Comparison of ENCODE assay signal across 9 cellular contexts in the genomic region with DNA sequence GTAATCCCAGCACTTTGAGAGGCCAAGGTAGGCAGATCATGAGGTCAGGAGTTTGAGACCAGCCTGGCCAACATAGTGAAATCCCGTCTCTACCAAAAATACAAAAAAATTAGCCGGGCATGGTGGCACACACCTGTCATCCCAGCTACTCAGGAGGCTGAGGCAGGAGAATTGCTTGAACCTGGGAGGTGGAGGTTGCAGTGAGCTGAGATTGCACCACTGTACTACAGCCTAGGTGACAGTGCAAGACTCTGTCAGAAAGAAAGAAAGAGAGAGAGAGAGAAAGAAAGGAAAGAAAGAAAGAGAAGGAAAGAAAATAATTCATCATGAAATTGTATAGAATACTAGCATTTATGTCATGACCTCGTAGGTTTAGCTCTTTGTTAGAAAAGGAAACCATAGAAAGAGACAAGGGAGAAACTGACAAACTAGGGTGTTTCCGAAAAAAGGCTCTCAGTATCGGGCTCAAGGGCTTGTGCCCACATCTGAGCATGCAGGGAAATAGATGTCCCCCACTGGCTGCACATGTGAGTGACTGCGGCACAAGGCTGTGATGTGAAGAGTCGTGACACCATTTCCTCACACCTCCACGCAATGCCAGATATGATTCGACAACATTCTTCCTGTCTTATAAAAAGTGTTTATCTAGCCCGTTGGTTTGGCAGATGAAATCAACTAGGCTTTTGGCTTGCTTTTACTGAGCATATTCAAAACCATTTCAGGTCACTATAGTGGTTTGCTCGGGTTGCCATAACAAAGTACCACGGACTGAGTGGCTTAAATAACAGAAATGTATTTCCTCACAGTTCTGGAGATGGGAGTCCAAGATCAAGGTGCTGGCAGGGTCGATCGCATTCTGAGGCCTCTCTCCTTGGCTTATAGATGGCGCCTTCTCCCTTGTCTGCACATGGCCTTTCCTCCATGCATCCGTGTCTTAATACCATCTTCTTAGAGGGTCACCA. TPM values are rescaled to one million over a fixed set of nuclear protein-coding genes. Genes with fewer than 3 reads are reported as not detected.
DNase-seq lines count a peak whose midpoint lies in the region; ATAC-seq lines count a peak whose summit lies in the region.
"Had no signal": no experiment of that assay in that cellular context is flagged by ENCODE, and none has a peak within 500 bp of the region (broad histone marks: within the 10 kb centered on the region; RNA-seq: fewer than 3 reads in every experiment).

No MANE protein-coding gene starts in this region.

- H3K4me3 ChIP-seq in mucosa of rectum (ENCODE audit: low read length in 2 of 2) = peak overlapping the region; percentile 10 to 83

- peak overlapping the region; percentile 36 to 44 for H3K9ac ChIP-seq in mucosa of rectum (ENCODE audit: low read depth in 1 of 2, low read length in 2 of 2)

- no peaks in the 10 kb centered on the region for H3K36me3 ChIP-seq in mucosa of rectum (ENCODE audit: control insufficient read depth in 2 of 2, insufficient read depth in 2 of 2, low read length in 2 of 2)

- H3K27ac ChIP-seq in mucosa of rectum (ENCODE audit: low read depth in 2 of 2, low read length in 2 of 2) (peak overlapping the region; percentile 87 to 88), substantia nigra (ENCODE audit: low read depth, low read length, poor library complexity, severe bottlenecking) (peak overlapping the region; percentile 23)
- H3K27ac ChIP-seq: C4-2B had no signal

- peak overlapping the region; percentile 98 to 100 for H3K27ac Mint-ChIP-seq in activated naive CD4-positive, alpha-beta T cell treated with anti-CD3 and anti-CD28 coated beads, Interleukin-2, amount 50 U/mL, for 72 hours

- H3K9me3 ChIP-seq in mucosa of rectum (ENCODE audit: control insufficient read depth in 2 of 2, low read length in 2 of 2) = no peaks in the 10 kb centered on the region

- ATAC-seq in GM21381 (IDR thresholded peaks at IDR 0.05; ENCODE audit: unreplicated experiment) (peak; percentile 37), GM18873 (IDR thresholded peaks at IDR 0.05; ENCODE audit: low FRiP score, unreplicated experiment) (no peak)
- peak; percentile 81 to 82 for ATAC-seq in activated naive CD4-positive, alpha-beta T cell treated with anti-CD3 and anti-CD28 coated beads, Interleukin-2, amount 50 U/mL, for 72 hours

- H3K9me3 Mint-ChIP-seq in activated naive CD4-positive, alpha-beta T cell treated with anti-CD3 and anti-CD28 coated beads, Interleukin-2, amount 50 U/mL, for 72 hours = peaks cover 0 to 7% of the 10 kb centered on the region in 2 donors

- H3K36me3 Mint-ChIP-seq in activated naive CD4-positive, alpha-beta T cell treated with anti-CD3 and anti-CD28 coated beads, Interleukin-2, amount 50 U/mL, for 72 hours = peaks cover 21 to 50% of the 10 kb centered on the region in 2 donors

- H3K27me3 ChIP-seq in mucosa of rectum (ENCODE audit: control insufficient read depth in 2 of 2, insufficient read depth in 2 of 2, low read length in 2 of 2) = peaks cover 0 to 2% of the 10 kb centered on the region in 2 donors

- DNase-seq in A172 (ENCODE audit: low spot score) = peak; percentile 49
- DNase-seq in OCI-M1 (lab: John Stamatoyannopoulos, UW) = peak; percentile 60
- peak; percentile 77 to 89 for DNase-seq in activated naive CD4-positive, alpha-beta T cell treated with anti-CD3 and anti-CD28 coated beads, Interleukin-2, amount 50 U/mL, for 72 hours (ENCODE audit: low spot score in 2 of 2)
- peak in 7 of 49 donors; percentile 2 to 22 (median 6) for DNase-seq in substantia nigra (lab: John Stamatoyannopoulos, UW)
- no peak for DNase-seq in ecto neural progenitor cell (ENCODE audit: low spot score)

- peaks cover 3 to 6% of the 10 kb centered on the region in 2 donors for H3K4me1 ChIP-seq in mucosa of rectum (ENCODE audit: control insufficient read depth in 2 of 2, insufficient read depth in 2 of 2, low read length in 2 of 2)

RNA-seq across cellular contexts. Expression of a gene that starts 2.0 kb away (rescaled TPM):
- 125 and 182 TPM in 2 replicates for total RNA-seq in A172 (2014; rRNA removed; shearing (Covaris generic))
- 100 to 1,000 TPM; 150 to 490 TPM for total RNA-seq in activated naive CD4-positive, alpha-beta T cell treated with anti-CD3 and anti-CD28 coated beads, Interleukin-2, amount 50 U/mL, for 72 hours

RNA-seq across cellular contexts. Expression of a gene that starts 34.1 kb away (rescaled TPM):
- total RNA-seq in A172 (2014; rRNA removed; shearing (Covaris generic)) = 46.3 and 46.6 TPM in 2 replicates
- total RNA-seq in activated naive CD4-positive, alpha-beta T cell treated with anti-CD3 and anti-CD28 coated beads, Interleukin-2, amount 50 U/mL, for 72 hours = 10 to 100 TPM; 33.5 to 66.0 TPM
